ENCODE assay signal across 1 cellular context in genomic region chr19:46404884-46405658, GRCh38.
TF ChIP-seq lines count a peak whose summit lies in the region.

No MANE protein-coding gene starts in this region.

TF ChIP-seq in SK-N-SH, 30 proteins besides CTCF, POLR2A, EP300 and RAD21 (continued from another document):
- TF ChIP-seq, protein P1, sequence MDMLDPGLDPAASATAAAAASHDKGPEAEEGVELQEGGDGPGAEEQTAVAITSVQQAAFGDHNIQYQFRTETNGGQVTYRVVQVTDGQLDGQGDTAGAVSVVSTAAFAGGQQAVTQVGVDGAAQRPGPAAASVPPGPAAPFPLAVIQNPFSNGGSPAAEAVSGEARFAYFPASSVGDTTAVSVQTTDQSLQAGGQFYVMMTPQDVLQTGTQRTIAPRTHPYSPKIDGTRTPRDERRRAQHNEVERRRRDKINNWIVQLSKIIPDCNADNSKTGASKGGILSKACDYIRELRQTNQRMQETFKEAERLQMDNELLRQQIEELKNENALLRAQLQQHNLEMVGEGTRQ (IDR thresholded peaks at IDR 0.05; ENCODE audit: borderline replicate concordance, low read depth, low read length): no peak
- TF ChIP-seq ELF1 (IDR thresholded peaks at IDR 0.05) (no peak), SMC3 (IDR thresholded peaks at IDR 0.05; ENCODE audit: low read depth, low read length) (no peak)
TF ChIP-seq in SK-N-SH: peak in this region for 0.
